ENCODE assay signal across 8 cellular contexts in the genomic region with DNA sequence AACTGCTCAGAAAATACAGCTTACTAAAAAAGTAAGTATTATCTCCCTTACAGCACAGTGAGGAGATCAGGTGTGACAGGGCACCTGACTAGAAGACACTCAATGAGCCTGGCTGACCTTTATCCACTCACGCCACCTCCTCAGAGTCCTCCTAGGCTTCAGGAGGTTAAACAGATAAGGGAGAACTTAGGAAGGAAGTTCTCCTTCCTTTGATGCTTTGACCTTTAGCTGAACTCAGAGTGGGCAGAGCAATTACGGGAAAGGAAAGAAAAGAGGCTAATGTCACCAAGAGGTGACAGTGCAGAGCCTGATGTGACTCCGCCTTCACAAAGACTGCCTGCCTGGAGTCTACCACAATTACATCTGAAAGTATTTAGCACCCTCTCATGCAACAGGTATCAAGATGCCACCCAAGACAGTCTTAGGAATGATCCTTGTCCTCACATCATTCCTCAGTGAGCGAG. TPM values are rescaled to one million over a fixed set of nuclear protein-coding genes. Genes with fewer than 3 reads are reported as not detected.
DNase-seq lines count a peak whose midpoint lies in the region; ATAC-seq and TF ChIP-seq lines count a peak whose summit lies in the region.

No MANE protein-coding gene starts in this region.

- DNase-seq in NCI-H748 treated with DMSO at 0.1 percent for 48 hours (lab: John Stamatoyannopoulos, UW): no peak
- no peak for DNase-seq in chondrocyte (ENCODE audit: low spot score)
- DNase-seq in COLO829 (ENCODE audit: low spot score): no peak
- no peak for DNase-seq in NCI-H1694 (lab: John Stamatoyannopoulos, UW)

- H3K4me2 ChIP-seq in BLaER1 treated with 17β-estradiol and CSF1 and Interleukin-3, amounts not matched to agents 10 nM and 100 nM: peak overlapping the region; percentile 36 to 82 (median 62)

- H3K4me3 ChIP-seq in BLaER1 treated with 17β-estradiol and CSF1 and Interleukin-3, amounts not matched to agents 10 nM and 100 nM: no peak overlapping the region
- peak overlapping the region; percentile 17 to 18 for H3K4me3 ChIP-seq in duodenal mucosa (ENCODE audit: low read depth in 1 of 2, low read length in 2 of 2)

- H3K4me1 Mint-ChIP-seq in chondrocyte (ENCODE audit: low read depth): peaks cover 6% of the 10 kb centered on the region

- H3K4me3 Mint-ChIP-seq in chondrocyte (ENCODE audit: unreplicated experiment): no peak overlapping the region

- H3K9me3 Mint-ChIP-seq in chondrocyte (ENCODE audit: low read depth): peaks cover under 1% of the 10 kb centered on the region

- no peak overlapping the region for H3K27ac Mint-ChIP-seq in chondrocyte (ENCODE audit: unreplicated experiment)

- H3K27me3 Mint-ChIP-seq in chondrocyte (ENCODE audit: low read depth): no peaks in the 10 kb centered on the region

- H4K20me1 ChIP-seq in BLaER1 treated with 17β-estradiol and CSF1 and Interleukin-3, amounts not matched to agents 10 nM and 100 nM: peaks cover 0 to 9% (median 0%) of the 10 kb centered on the region in 11 experiments; a peak in 2 of 22 replicates

- H3K27ac ChIP-seq in BLaER1 treated with 17β-estradiol and CSF1 and Interleukin-3, amounts not matched to agents 10 nM and 100 nM: peak overlapping the region in 5 of 11 experiments; percentile 3 to 58 (median 27); a peak in 6 of 22 replicates
- no peak overlapping the region for H3K27ac ChIP-seq in duodenal mucosa (ENCODE audit: low read depth, low read length)

- no peak for TF ChIP-seq CTCF in chondrocyte (IDR thresholded peaks at IDR 0.05)

- peak overlapping the region in 1 of 11 experiments; percentile 11; a peak in 1 of 22 replicates for H3K9ac ChIP-seq in BLaER1 treated with 17β-estradiol and CSF1 and Interleukin-3, amounts not matched to agents 10 nM and 100 nM
- no peak overlapping the region for H3K9ac ChIP-seq in duodenal mucosa (ENCODE audit: low read depth in 1 of 2, low read length in 2 of 2)

- ATAC-seq in GM19452 (IDR thresholded peaks at IDR 0.05; ENCODE audit: unreplicated experiment): peak; percentile 33
- ATAC-seq in HG03565 (IDR thresholded peaks at IDR 0.05; ENCODE audit: unreplicated experiment): peak; percentile 34

- H3K4me1 ChIP-seq in BLaER1 treated with 17β-estradiol and CSF1 and Interleukin-3, amounts not matched to agents 10 nM and 100 nM: peaks cover 19 to 73% (median 39%) of the 10 kb centered on the region in 10 experiments
- H3K4me1 ChIP-seq in duodenal mucosa (ENCODE audit: control insufficient read depth in 1 of 2, insufficient read depth in 2 of 2, low read length in 2 of 2): peaks cover 38 to 55% of the 10 kb centered on the region in 2 donors

- no peaks in the 10 kb centered on the region for H3K36me3 Mint-ChIP-seq in chondrocyte (ENCODE audit: low read depth)

- no peaks in the 10 kb centered on the region for H3K27me3 ChIP-seq in BLaER1 treated with 17β-estradiol and CSF1 and Interleukin-3, amounts not matched to agents 10 nM and 100 nM
- no peaks in the 10 kb centered on the region for H3K27me3 ChIP-seq in duodenal mucosa (ENCODE audit: control insufficient read depth in 1 of 2, insufficient read depth in 2 of 2, low read length in 2 of 2)

- H3K36me3 ChIP-seq in BLaER1 treated with 17β-estradiol and CSF1 and Interleukin-3, amounts not matched to agents 10 nM and 100 nM: no peaks in the 10 kb centered on the region
- H3K36me3 ChIP-seq in duodenal mucosa (ENCODE audit: control insufficient read depth in 1 of 2, insufficient read depth in 2 of 2, low read length in 2 of 2): peaks cover 0 to 4% of the 10 kb centered on the region in 2 donors

- no peaks in the 10 kb centered on the region for H3K9me3 ChIP-seq in BLaER1 treated with 17β-estradiol and CSF1 and Interleukin-3, amounts not matched to agents 10 nM and 100 nM (replicated peaks in 1 of 11)
- no peaks in the 10 kb centered on the region for H3K9me3 ChIP-seq in duodenal mucosa (ENCODE audit: control insufficient read depth in 1 of 2, low read length in 2 of 2)

RNA-seq across cellular contexts. Expression of gene MAN1A1, which starts 36.7 kb away (rescaled TPM):
- 6.9 to 16.3 TPM (median 7.2 TPM) in 3 replicates for total RNA-seq in chondrocyte

Comparison
In these comparisons a context has a peak if more than half of its experiments do, and no peak if none do; other contexts are left out.
1. H3K4me3 ChIP-seq: peak in duodenal mucosa (2 of 2); none in BLaER1 treated with 17β-estradiol and CSF1 and Interleukin-3, amounts not matched to agents 10 nM and 100 nM (0 of 10).